ENCODE assay signal across 28 cellular contexts in the genomic region with DNA sequence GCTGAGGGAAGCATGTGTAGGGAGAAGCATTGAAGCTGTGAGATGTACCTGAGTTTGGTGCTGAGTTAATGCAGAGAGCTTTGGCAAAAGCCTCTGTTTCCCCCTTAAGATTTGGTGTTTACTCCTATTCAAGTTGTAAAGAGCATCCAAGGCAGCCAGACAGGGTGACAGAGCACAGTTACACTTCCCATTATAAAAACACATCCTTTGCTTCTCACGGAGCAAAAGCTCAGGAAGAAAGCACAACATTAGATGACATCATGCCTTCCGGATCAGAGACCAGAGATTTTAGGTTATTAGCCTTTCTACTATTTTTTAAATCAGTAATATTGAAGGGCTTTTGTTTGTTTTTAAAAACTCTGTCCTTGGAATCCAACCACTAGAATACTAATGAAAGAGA.
"Had no signal": no experiment of that assay in that cellular context is flagged by ENCODE, and none has a peak within 500 bp of the region (broad histone marks: within the 10 kb centered on the region; RNA-seq: fewer than 3 reads in every experiment).

No MANE protein-coding gene starts in this region.

- H3K4me2 ChIP-seq: SK-N-SH had no signal

- H3K4me1 Mint-ChIP-seq: activated naive CD8-positive, alpha-beta T cell treated with anti-CD3 and anti-CD28 coated beads for 36 hours; activated T-helper 17 cell treated with anti-CD3 and anti-CD28 coated beads, Interleukin-2, amount 50 U/mL, for 72 hours; natural killer cell had no signal

- FAIRE-seq: urothelium cell line had no signal

- H3K27ac Mint-ChIP-seq: activated CD8-positive, alpha-beta T cell treated with anti-CD3 and anti-CD28 coated beads for 36 hours; activated naive CD8-positive, alpha-beta T cell treated with anti-CD3 and anti-CD28 coated beads for 36 hours; activated T-helper 17 cell treated with anti-CD3 and anti-CD28 coated beads, Interleukin-2, amount 50 U/mL, for 72 hours; natural killer cell had no signal

- H3K4me1 ChIP-seq: tibial artery had no signal

- H3K36me3 Mint-ChIP-seq: activated naive CD8-positive, alpha-beta T cell treated with anti-CD3 and anti-CD28 coated beads for 36 hours; natural killer cell had no signal

- H3K9ac ChIP-seq: SK-N-SH had no signal

- DNase-seq: activated CD4-positive, alpha-beta T cell treated with anti-CD3 and anti-CD28 coated beads for 48 hours; activated CD4-positive, CD25-positive, alpha-beta regulatory T cell; activated CD8-positive, alpha-beta T cell treated with anti-CD3 and anti-CD28 coated beads for 36 hours; activated naive CD4-positive, alpha-beta T cell; activated naive CD8-positive, alpha-beta T cell treated with anti-CD3 and anti-CD28 coated beads for 36 hours; activated T-cell treated with anti-CD3 and anti-CD28 coated beads, Interleukin-2, amount 50 U/mL, for 1 hour; amniotic stem cell; body of pancreas; central memory CD4-positive, alpha-beta T cell; cortex of kidney; effector CD8-positive, alpha-beta T cell; foreskin melanocyte; heart left ventricle; kidney glomerular epithelial cell; left ventricle myocardium superior; natural killer cell; ovary; psoas muscle; stimulated activated CD8-positive, alpha-beta memory T cell treated with anti-CD3 and anti-CD28 coated beads, Interleukin-4, amount 100 ng/mL, for 48 hours; stimulated activated naive CD4-positive, alpha-beta T cell; T-helper 1 cell; T-helper 9 cell; tibial artery had no signal

- H3K4me3 Mint-ChIP-seq: activated CD8-positive, alpha-beta T cell treated with anti-CD3 and anti-CD28 coated beads for 36 hours; activated naive CD8-positive, alpha-beta T cell treated with anti-CD3 and anti-CD28 coated beads for 36 hours; activated T-helper 17 cell treated with anti-CD3 and anti-CD28 coated beads, Interleukin-2, amount 50 U/mL, for 72 hours; natural killer cell had no signal

- H3K9me3 ChIP-seq: body of pancreas, esophagus muscularis mucosa, heart left ventricle, ovary, psoas muscle, SK-N-SH, tibial artery had no signal

- H3K9me3 Mint-ChIP-seq: activated CD8-positive, alpha-beta T cell treated with anti-CD3 and anti-CD28 coated beads for 36 hours; activated naive CD8-positive, alpha-beta T cell treated with anti-CD3 and anti-CD28 coated beads for 36 hours had no signal

- ATAC-seq: activated CD8-positive, alpha-beta T cell treated with anti-CD3 and anti-CD28 coated beads for 36 hours; activated T-helper 17 cell treated with anti-CD3 and anti-CD28 coated beads, Interleukin-2, amount 50 U/mL, for 72 hours; body of pancreas; left ventricle myocardium superior; natural killer cell; psoas muscle; sciatic nerve had no signal

- H3K27me3 ChIP-seq: body of pancreas, esophagus muscularis mucosa, heart left ventricle, ovary, tibial artery had no signal

- H3K36me3 ChIP-seq: esophagus muscularis mucosa, heart left ventricle, ovary, tibial artery had no signal

- H3K27ac ChIP-seq: body of pancreas, psoas muscle, tibial artery had no signal

- H3K27me3 Mint-ChIP-seq: activated CD8-positive, alpha-beta T cell treated with anti-CD3 and anti-CD28 coated beads for 36 hours; activated naive CD8-positive, alpha-beta T cell treated with anti-CD3 and anti-CD28 coated beads for 36 hours had no signal

- H3K4me3 ChIP-seq: body of pancreas, esophagus muscularis mucosa, heart left ventricle, ovary, psoas muscle, tibial artery had no signal
